ENCODE assay signal across 23 cellular contexts in the genomic region with DNA sequence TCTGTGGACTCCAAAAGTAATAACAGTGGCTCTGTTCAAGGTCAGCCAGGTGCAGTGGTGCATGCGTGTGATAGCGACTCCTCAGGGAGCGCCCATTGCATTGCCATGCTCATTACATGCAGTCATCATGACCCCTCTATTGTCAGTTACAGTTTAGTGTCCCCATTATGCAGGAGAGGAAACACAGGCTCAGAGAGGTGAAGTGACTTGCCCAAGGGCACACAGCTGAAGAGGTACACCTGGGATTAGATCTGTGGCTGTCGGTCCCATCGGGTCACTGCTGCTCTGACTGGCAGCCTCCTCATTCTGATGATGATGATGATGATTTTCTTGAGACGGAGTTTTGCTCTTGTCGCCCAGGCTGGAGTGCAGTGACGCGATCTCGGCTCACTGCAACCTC.
"Had no signal": no experiment of that assay in that cellular context is flagged by ENCODE, and none has a peak within 500 bp of the region (broad histone marks: within the 10 kb centered on the region; RNA-seq: fewer than 3 reads in every experiment).

No MANE protein-coding gene starts in this region.

- H3K27me3 Mint-ChIP-seq: activated B cell treated with CpG ODN at 0.5 μM for 24 hours; activated T-helper 17 cell treated with anti-CD3 and anti-CD28 coated beads, Interleukin-2, amount 50 U/mL, for 72 hours; stimulated activated naive CD8-positive, alpha-beta T cell treated with anti-CD3 and anti-CD28 coated beads, Interleukin-15, Interleukin-2, amounts not matched to agents 100 ng/mL and 50 ng/mL, for 24 hours had no signal

- H3K4me3 Mint-ChIP-seq: activated B cell treated with CpG ODN at 0.5 μM for 24 hours; dendritic cell treated with granulocyte-macrophage colony-stimulating factor and Interleukin-4, amounts not matched to agents 40 ng/mL and 50 ng/mL, for 4 days; stimulated activated naive CD8-positive, alpha-beta T cell treated with anti-CD3 and anti-CD28 coated beads, Interleukin-15, Interleukin-2, amounts not matched to agents 100 ng/mL and 50 ng/mL, for 24 hours had no signal

- ATAC-seq: activated T-helper 17 cell treated with anti-CD3 and anti-CD28 coated beads, Interleukin-2, amount 50 U/mL, for 72 hours; gastroesophageal sphincter; heart left ventricle; psoas muscle; right cardiac atrium had no signal

- H3K27me3 ChIP-seq: ovary, transverse colon, uterus had no signal

- H3K36me3 ChIP-seq: ovary, uterus had no signal

- H3K4me3 ChIP-seq: esophagus muscularis mucosa, gastroesophageal sphincter, heart left ventricle, left ventricle myocardium inferior, ovary, psoas muscle, skin epidermis, transverse colon, uterus had no signal

- DNase-seq: activated B cell treated with CpG ODN at 0.5 μM for 24 hours; activated CD4-positive, alpha-beta T cell treated with anti-CD3 and anti-CD28 coated beads, Interleukin-2, amount 50 U/mL, for 1 hour; activated naive CD4-positive, alpha-beta T cell treated with anti-CD3 and anti-CD28 coated beads, Interleukin-2, amount 50 U/mL, for 16 hours; activated T-cell treated with anti-CD3 and anti-CD28 coated beads for 4 hours; amniotic stem cell; effector CD8-positive, alpha-beta T cell; heart left ventricle; kidney glomerular epithelial cell; left ventricle myocardium inferior; mammary epithelial cell; midbrain; ovary; psoas muscle; right cardiac atrium; SW 1271; transverse colon; uterus had no signal

- H3K9me3 ChIP-seq: esophagus muscularis mucosa, ovary, psoas muscle, transverse colon, uterus had no signal

- H3K9me3 Mint-ChIP-seq: stimulated activated naive CD8-positive, alpha-beta T cell treated with anti-CD3 and anti-CD28 coated beads, Interleukin-15, Interleukin-2, amounts not matched to agents 100 ng/mL and 50 ng/mL, for 24 hours had no signal

- H3K27ac Mint-ChIP-seq: activated B cell treated with CpG ODN at 0.5 μM for 24 hours; dendritic cell treated with granulocyte-macrophage colony-stimulating factor and Interleukin-4, amounts not matched to agents 40 ng/mL and 50 ng/mL, for 4 days; stimulated activated naive CD8-positive, alpha-beta T cell treated with anti-CD3 and anti-CD28 coated beads, Interleukin-15, Interleukin-2, amounts not matched to agents 100 ng/mL and 50 ng/mL, for 24 hours had no signal

- H3K27ac ChIP-seq: esophagus muscularis mucosa, gastroesophageal sphincter, heart left ventricle, left ventricle myocardium inferior, ovary, psoas muscle, skin epidermis, transverse colon, uterus had no signal

- H3K4me1 Mint-ChIP-seq: activated B cell treated with CpG ODN at 0.5 μM for 24 hours had no signal

- H3K4me1 ChIP-seq: esophagus muscularis mucosa, gastroesophageal sphincter, heart left ventricle, left ventricle myocardium inferior, psoas muscle, transverse colon, uterus had no signal
